9 cellular contexts compared by ENCODE assay signal in the genomic region with DNA sequence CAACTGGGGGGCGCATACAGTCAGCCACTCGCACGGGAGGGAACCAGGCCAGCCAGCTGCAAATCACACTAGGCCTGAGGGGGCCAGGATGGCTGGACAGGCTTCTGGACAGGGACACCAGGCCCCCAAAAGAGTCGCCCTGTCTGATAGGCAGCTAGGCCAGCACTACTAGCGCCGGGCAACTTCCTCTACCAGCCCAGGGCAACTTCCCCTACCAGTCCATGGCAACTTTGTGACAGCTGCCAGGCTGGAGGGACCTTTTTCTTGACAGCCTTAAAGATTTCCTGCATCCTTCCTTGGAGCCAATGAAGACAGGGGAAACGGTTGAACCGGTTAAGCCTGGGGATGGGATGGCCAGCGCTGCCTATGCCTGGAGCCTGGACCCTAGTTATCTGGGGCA. TPM values are rescaled to one million over a fixed set of nuclear protein-coding genes. Genes with fewer than 3 reads are reported as not detected.
DNase-seq lines count a peak whose midpoint lies in the region; ATAC-seq and TF ChIP-seq lines count a peak whose summit lies in the region.
"Had no signal": no experiment of that assay in that cellular context is flagged by ENCODE, and none has a peak within 500 bp of the region (broad histone marks: within the 10 kb centered on the region; RNA-seq: fewer than 3 reads in every experiment).

No MANE protein-coding gene starts in this region.

- no peaks in the 10 kb centered on the region for H3K27me3 ChIP-seq in ACC112 (ENCODE audit: insufficient read depth, low read length)
- H3K27me3 ChIP-seq in body of pancreas, result no peaks in the 10 kb centered on the region
- no peaks in the 10 kb centered on the region for H3K27me3 ChIP-seq in naive thymus-derived CD4-positive, alpha-beta T cell (ENCODE audit: control insufficient read depth in 2 of 2, insufficient read depth in 2 of 2, low read length in 2 of 2)

- H3K36me3 ChIP-seq in ACC112 (ENCODE audit: insufficient read depth, low read length), result no peaks in the 10 kb centered on the region
- H3K36me3 ChIP-seq in body of pancreas (replicated peaks in 1 of 2; ENCODE audit: insufficient read depth in 1 of 2, low read depth in 2 of 2), result no peaks in the 10 kb centered on the region
- no peaks in the 10 kb centered on the region for H3K36me3 ChIP-seq in naive thymus-derived CD4-positive, alpha-beta T cell (ENCODE audit: control insufficient read depth in 2 of 3, insufficient read depth in 3 of 3, low read length in 3 of 3)

- H3K4me1 ChIP-seq in ACC112 (ENCODE audit: control insufficient read depth, insufficient read depth, low read length, unreplicated experiment), result peaks cover 48% of the 10 kb centered on the region
- peaks cover 86% of the 10 kb centered on the region for H3K4me1 ChIP-seq in body of pancreas
- peaks cover 82 to 88% of the 10 kb centered on the region in 2 donors for H3K4me1 ChIP-seq in naive thymus-derived CD4-positive, alpha-beta T cell (ENCODE audit: control insufficient read depth in 2 of 2, insufficient read depth in 2 of 2, low read length in 2 of 2)

- WGBS in body of pancreas, 2 donors, result 50 to 59% methylated on average over 3 to 9 of the region's 9 CpGs

- ATAC-seq in body of pancreas, result no peak
- no peak for ATAC-seq in naive thymus-derived CD4-positive, alpha-beta T cell
- no peak for ATAC-seq in GM18909 (IDR thresholded peaks at IDR 0.05; ENCODE audit: poor library complexity, unreplicated experiment)
- no peak for ATAC-seq in HG02678 (IDR thresholded peaks at IDR 0.05; ENCODE audit: unreplicated experiment)

- H3K4me3 Mint-ChIP-seq in IgD-negative memory B cell, result peak overlapping the region; percentile 87 to 97 (median 94)
- peak overlapping the region; percentile 82 to 94 (median 90) for H3K4me3 Mint-ChIP-seq in naive thymus-derived CD4-positive, alpha-beta T cell

- intact Hi-C loops in body of pancreas (cut with DNase I), result loop anchor here (10.0 kb wide), 1 partner anchor 47 kb away; the partner anchor contains the start of gene ALDH4A1
- intact Hi-C loops in naive thymus-derived CD4-positive, alpha-beta T cell (cut with micrococcal nuclease), result loop anchor here in 1 of 2 donors (1.0 to 10.0 kb wide), 2 partner anchors 44 to 533 kb away; partner anchors contain the start of gene CAPZB

- no peak for TF ChIP-seq POLR2A in body of pancreas (IDR thresholded peaks at IDR 0.05)

- no peaks in the 10 kb centered on the region for H3K9me3 ChIP-seq in body of pancreas
- no peaks in the 10 kb centered on the region for H3K9me3 ChIP-seq in naive thymus-derived CD4-positive, alpha-beta T cell (ENCODE audit: control insufficient read depth in 2 of 3, low read length in 3 of 3)

- H3K27me3 Mint-ChIP-seq in IgD-negative memory B cell, result peaks cover 1% of the 10 kb centered on the region
- H3K27me3 Mint-ChIP-seq in naive thymus-derived CD4-positive, alpha-beta T cell, result peaks cover 0 to 3% (median 0%) of the 10 kb centered on the region in 5 donors

- H3K27ac ChIP-seq in ACC112 (ENCODE audit: low read depth, low read length) (peak overlapping the region; percentile 73; the same call in 1 of the 2 replicates), body of pancreas (peak overlapping the region in 3 of 4 donors; percentile 52 to 87 (median 74))
- peak overlapping the region; percentile 98 for H3K27ac ChIP-seq in naive thymus-derived CD4-positive, alpha-beta T cell (ENCODE audit: low read depth, low read length)

- no peak overlapping the region for H3K4me3 ChIP-seq in ACC112 (ENCODE audit: low read depth, low read length)
- H3K4me3 ChIP-seq in body of pancreas, result no peak overlapping the region
- H3K4me3 ChIP-seq in naive thymus-derived CD4-positive, alpha-beta T cell (ENCODE audit: low read length), result peak overlapping the region; percentile 50

- no peaks in the 10 kb centered on the region for H3K36me3 Mint-ChIP-seq in IgD-negative memory B cell
- H3K36me3 Mint-ChIP-seq in naive thymus-derived CD4-positive, alpha-beta T cell, result peaks cover 0 to 15% (median 0%) of the 10 kb centered on the region in 5 donors

- no peak overlapping the region for H2AFZ ChIP-seq in ACC112 (ENCODE audit: low read length, unreplicated experiment)

- peaks cover 45% of the 10 kb centered on the region for H3K79me2 ChIP-seq in ACC112 (ENCODE audit: control insufficient read depth, insufficient read depth, low read length, unreplicated experiment)

- H3K9me3 Mint-ChIP-seq in IgD-negative memory B cell, result no peaks in the 10 kb centered on the region
- peaks cover 0 to 2% (median 0%) of the 10 kb centered on the region in 11 donors for H3K9me3 Mint-ChIP-seq in naive thymus-derived CD4-positive, alpha-beta T cell

- CTCF ChIA-PET in naive thymus-derived CD4-positive, alpha-beta T cell (lab: Charles Lee), result interaction anchor here (0.6 to 4.1 kb wide), 7 partner anchors 21 to 43 kb away, joined by 3 to 25 read pairs (median 6); no protein-coding TSS in a partner anchor

- POLR2A ChIA-PET in naive thymus-derived CD4-positive, alpha-beta T cell (lab: Charles Lee), result interaction anchor here (0.5 to 12.2 kb wide), 8 partner anchors 8 to 601 kb away, joined by 3 to 181 read pairs (median 4); no protein-coding TSS in a partner anchor

- no peak for DNase-seq in body of pancreas
- peak in 3 of 9 donors; percentile 15 to 40 (median 26) for DNase-seq in naive thymus-derived CD4-positive, alpha-beta T cell
- DNase-seq in occipital lobe (lab: John Stamatoyannopoulos, UW), result no peak
- no peak for DNase-seq in NCI-H146 (lab: John Stamatoyannopoulos, UW)
- DNase-seq: EL had no signal

- no peak for TF ChIP-seq CTCF in body of pancreas (IDR thresholded peaks at IDR 0.05)

- peak overlapping the region; percentile 100 for H3K27ac Mint-ChIP-seq in IgD-negative memory B cell
- H3K27ac Mint-ChIP-seq in naive thymus-derived CD4-positive, alpha-beta T cell, result peak overlapping the region; percentile 91 to 99 (median 98)

- peaks cover 55 to 72% (median 59%) of the 10 kb centered on the region in 3 donors for H3K4me1 Mint-ChIP-seq in IgD-negative memory B cell
- H3K4me1 Mint-ChIP-seq in naive thymus-derived CD4-positive, alpha-beta T cell, result peaks cover 74 to 89% (median 85%) of the 10 kb centered on the region in 7 donors

RNA-seq across cellular contexts. Expression of gene IFFO2, which starts 5.1 kb away (rescaled TPM):
- 1.5 TPM for polyA plus RNA-seq in IgD-negative memory B cell
- total RNA-seq in body of pancreas (100 to 1,000 TPM in 1 of 2 donors, 10 to 100 TPM in 1; 23.1 to 219 TPM), occipital lobe (5.8 TPM)
- 10 to 100 TPM; 20.5 to 57.1 (median 28.2) TPM for total RNA-seq in naive thymus-derived CD4-positive, alpha-beta T cell
- polyA plus RNA-seq in naive thymus-derived CD4-positive, alpha-beta T cell, result 1 to 10 TPM; 1.1 to 2.7 TPM

RNA-seq across cellular contexts. Expression of gene ALDH4A1, which starts 49.1 kb away (rescaled TPM):
- polyA plus RNA-seq in IgD-negative memory B cell, result 2.8 TPM
- total RNA-seq in body of pancreas (10 to 100 TPM in 1 of 2 donors, 1 to 10 TPM in 1; 4.7 to 15.5 TPM), occipital lobe (6.4 TPM)
- total RNA-seq in naive thymus-derived CD4-positive, alpha-beta T cell, result 1 to 10 TPM; 1.3 to 3.2 (median 1.6) TPM
- polyA plus RNA-seq in naive thymus-derived CD4-positive, alpha-beta T cell, result 1 to 10 TPM in 1 of 2 donors, under 1 TPM in 1; 0.94 to 1.3 TPM
